In the genomic region with DNA sequence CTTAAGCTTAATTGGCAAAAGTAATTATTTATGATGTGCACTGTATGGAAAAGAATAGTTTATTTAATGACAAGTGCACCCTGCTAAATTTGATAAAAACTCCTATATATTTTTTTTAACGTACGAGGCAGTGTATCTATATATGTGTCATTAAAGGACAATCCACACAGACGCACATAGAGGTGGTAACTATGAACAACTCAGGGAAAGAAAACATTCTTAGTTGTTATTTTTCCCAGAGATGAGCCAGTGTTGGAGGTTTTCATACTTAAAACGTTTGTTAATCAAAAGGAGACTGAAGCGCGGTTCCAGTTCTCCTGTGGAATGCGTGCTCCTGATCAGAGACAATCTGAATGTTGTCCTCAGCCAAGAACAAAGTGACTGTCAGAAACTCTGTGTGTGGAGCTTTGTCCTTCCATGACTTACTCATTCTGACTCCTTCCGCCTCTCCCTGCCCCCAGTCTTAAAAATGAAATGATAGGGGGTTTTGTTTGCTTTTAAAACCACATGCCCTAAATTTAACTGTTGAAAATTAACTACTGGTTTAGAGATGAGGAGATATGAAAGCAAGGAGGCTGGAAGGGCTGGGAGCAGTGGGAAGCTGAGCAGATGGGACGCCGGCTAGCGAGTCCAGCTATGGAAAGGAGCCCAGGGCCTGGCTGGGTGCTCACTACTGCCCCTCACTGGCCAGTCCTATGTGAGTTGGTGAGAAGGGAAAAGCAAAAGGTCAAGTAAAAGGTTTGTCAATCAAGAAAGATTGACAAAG, we compare ENCODE assay signal across 1 cellular context.
TF ChIP-seq lines count a peak whose summit lies in the region.

No MANE protein-coding gene starts in this region.

TF ChIP-seq in H1, 55 proteins besides CTCF, POLR2A, EP300 and RAD21 (continued from another document):
- TF ChIP-seq, protein P1, sequence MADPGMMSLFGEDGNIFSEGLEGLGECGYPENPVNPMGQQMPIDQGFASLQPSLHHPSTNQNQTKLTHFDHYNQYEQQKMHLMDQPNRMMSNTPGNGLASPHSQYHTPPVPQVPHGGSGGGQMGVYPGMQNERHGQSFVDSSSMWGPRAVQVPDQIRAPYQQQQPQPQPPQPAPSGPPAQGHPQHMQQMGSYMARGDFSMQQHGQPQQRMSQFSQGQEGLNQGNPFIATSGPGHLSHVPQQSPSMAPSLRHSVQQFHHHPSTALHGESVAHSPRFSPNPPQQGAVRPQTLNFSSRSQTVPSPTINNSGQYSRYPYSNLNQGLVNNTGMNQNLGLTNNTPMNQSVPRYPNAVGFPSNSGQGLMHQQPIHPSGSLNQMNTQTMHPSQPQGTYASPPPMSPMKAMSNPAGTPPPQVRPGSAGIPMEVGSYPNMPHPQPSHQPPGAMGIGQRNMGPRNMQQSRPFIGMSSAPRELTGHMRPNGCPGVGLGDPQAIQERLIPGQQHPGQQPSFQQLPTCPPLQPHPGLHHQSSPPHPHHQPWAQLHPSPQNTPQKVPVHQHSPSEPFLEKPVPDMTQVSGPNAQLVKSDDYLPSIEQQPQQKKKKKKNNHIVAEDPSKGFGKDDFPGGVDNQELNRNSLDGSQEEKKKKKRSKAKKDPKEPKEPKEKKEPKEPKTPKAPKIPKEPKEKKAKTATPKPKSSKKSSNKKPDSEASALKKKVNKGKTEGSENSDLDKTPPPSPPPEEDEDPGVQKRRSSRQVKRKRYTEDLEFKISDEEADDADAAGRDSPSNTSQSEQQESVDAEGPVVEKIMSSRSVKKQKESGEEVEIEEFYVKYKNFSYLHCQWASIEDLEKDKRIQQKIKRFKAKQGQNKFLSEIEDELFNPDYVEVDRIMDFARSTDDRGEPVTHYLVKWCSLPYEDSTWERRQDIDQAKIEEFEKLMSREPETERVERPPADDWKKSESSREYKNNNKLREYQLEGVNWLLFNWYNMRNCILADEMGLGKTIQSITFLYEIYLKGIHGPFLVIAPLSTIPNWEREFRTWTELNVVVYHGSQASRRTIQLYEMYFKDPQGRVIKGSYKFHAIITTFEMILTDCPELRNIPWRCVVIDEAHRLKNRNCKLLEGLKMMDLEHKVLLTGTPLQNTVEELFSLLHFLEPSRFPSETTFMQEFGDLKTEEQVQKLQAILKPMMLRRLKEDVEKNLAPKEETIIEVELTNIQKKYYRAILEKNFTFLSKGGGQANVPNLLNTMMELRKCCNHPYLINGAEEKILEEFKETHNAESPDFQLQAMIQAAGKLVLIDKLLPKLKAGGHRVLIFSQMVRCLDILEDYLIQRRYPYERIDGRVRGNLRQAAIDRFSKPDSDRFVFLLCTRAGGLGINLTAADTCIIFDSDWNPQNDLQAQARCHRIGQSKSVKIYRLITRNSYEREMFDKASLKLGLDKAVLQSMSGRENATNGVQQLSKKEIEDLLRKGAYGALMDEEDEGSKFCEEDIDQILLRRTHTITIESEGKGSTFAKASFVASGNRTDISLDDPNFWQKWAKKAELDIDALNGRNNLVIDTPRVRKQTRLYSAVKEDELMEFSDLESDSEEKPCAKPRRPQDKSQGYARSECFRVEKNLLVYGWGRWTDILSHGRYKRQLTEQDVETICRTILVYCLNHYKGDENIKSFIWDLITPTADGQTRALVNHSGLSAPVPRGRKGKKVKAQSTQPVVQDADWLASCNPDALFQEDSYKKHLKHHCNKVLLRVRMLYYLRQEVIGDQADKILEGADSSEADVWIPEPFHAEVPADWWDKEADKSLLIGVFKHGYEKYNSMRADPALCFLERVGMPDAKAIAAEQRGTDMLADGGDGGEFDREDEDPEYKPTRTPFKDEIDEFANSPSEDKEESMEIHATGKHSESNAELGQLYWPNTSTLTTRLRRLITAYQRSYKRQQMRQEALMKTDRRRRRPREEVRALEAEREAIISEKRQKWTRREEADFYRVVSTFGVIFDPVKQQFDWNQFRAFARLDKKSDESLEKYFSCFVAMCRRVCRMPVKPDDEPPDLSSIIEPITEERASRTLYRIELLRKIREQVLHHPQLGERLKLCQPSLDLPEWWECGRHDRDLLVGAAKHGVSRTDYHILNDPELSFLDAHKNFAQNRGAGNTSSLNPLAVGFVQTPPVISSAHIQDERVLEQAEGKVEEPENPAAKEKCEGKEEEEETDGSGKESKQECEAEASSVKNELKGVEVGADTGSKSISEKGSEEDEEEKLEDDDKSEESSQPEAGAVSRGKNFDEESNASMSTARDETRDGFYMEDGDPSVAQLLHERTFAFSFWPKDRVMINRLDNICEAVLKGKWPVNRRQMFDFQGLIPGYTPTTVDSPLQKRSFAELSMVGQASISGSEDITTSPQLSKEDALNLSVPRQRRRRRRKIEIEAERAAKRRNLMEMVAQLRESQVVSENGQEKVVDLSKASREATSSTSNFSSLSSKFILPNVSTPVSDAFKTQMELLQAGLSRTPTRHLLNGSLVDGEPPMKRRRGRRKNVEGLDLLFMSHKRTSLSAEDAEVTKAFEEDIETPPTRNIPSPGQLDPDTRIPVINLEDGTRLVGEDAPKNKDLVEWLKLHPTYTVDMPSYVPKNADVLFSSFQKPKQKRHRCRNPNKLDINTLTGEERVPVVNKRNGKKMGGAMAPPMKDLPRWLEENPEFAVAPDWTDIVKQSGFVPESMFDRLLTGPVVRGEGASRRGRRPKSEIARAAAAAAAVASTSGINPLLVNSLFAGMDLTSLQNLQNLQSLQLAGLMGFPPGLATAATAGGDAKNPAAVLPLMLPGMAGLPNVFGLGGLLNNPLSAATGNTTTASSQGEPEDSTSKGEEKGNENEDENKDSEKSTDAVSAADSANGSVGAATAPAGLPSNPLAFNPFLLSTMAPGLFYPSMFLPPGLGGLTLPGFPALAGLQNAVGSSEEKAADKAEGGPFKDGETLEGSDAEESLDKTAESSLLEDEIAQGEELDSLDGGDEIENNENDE (IDR thresholded peaks at IDR 0.05; ENCODE audit: insufficient replicate concordance, low read length) = no peak
- TF ChIP-seq KDM5A (IDR thresholded peaks at IDR 0.05; ENCODE audit: low read length) (no peak), BCL11A (IDR thresholded peaks at IDR 0.05; ENCODE audit: low read depth in 2 of 2, low read length in 2 of 2) (no peak), HDAC6 (IDR thresholded peaks at IDR 0.05; ENCODE audit: low read depth, low read length) (no peak), JUND (IDR thresholded peaks at IDR 0.05; ENCODE audit: low read length) (no peak), SP4 (IDR thresholded peaks at IDR 0.05; ENCODE audit: low read length) (no peak), MAFK (IDR thresholded peaks at IDR 0.05; ENCODE audit: low read depth, low read length) (no peak), CEBPB (IDR thresholded peaks at IDR 0.05; ENCODE audit: low read depth, low read length) (no peak), CBX8 (IDR thresholded peaks at IDR 0.05; ENCODE audit: borderline replicate concordance, low read depth, low read length) (no peak), TAF7 (optimal IDR thresholded peaks at IDR 0.05; ENCODE audit: borderline replicate concordance, low read depth, low read length) (no peak)
